ENCODE assay signal across 8 cellular contexts in genomic region chr2:239267411-239267941, GRCh38.
A peak's percentile ranks its signal among the peaks of the same experiment; 100 is the strongest.
DNase-seq lines count a peak whose midpoint lies in the region; ATAC-seq and TF ChIP-seq lines count a peak whose summit lies in the region.

No MANE protein-coding gene starts in this region.

- H3K9me3 ChIP-seq in esophagus squamous epithelium: no peaks in the 10 kb centered on the region
- peaks cover 2% of the 10 kb centered on the region for H3K9me3 ChIP-seq in trophoblast cell (ENCODE audit: insufficient read depth, low read depth, low read length)
- H3K9me3 ChIP-seq in transverse colon: no peaks in the 10 kb centered on the region

- peak overlapping the region; percentile 47 for H4K8ac ChIP-seq in trophoblast cell (ENCODE audit: low read depth, low read length)

- intact Hi-C loops in esophagus squamous epithelium (cut with DNase I): no loop called here
- intact Hi-C loops in transverse colon (cut with DNase I; ENCODE audit: low total_unique reads): no loop called here

- H4K12ac ChIP-seq in trophoblast cell (ENCODE audit: low read depth, low read length): no peak overlapping the region

- H3K4ac ChIP-seq in trophoblast cell (ENCODE audit: low read depth, low read length): peak overlapping the region; percentile 3

- peak overlapping the region; percentile 42 for H3K18ac ChIP-seq in trophoblast cell (ENCODE audit: low read length)

- H3K4me2 ChIP-seq in trophoblast cell (ENCODE audit: low read length): no peak overlapping the region

- peak overlapping the region; percentile 10 for H2BK5ac ChIP-seq in trophoblast cell (ENCODE audit: low read depth, low read length, poor library complexity)

- H3K27me3 ChIP-seq in esophagus squamous epithelium: no peaks in the 10 kb centered on the region
- no peaks in the 10 kb centered on the region for H3K27me3 ChIP-seq in trophoblast cell (ENCODE audit: insufficient read depth, low read length)
- H3K27me3 ChIP-seq in transverse colon: no peaks in the 10 kb centered on the region

- TF ChIP-seq CTCF in GM12875 (IDR thresholded peaks at IDR 0.05; ENCODE audit: borderline replicate concordance, insufficient read depth, low read depth, low read length) (peak; percentile 45), esophagus squamous epithelium (IDR thresholded peaks at IDR 0.05) (peak in 3 of 6 experiments; percentile 27 to 36 (median 32)), transverse colon (IDR thresholded peaks at IDR 0.05) (peak in 4 of 5 experiments; percentile 31 to 65 (median 40))

- no peak overlapping the region for H3K9ac ChIP-seq in trophoblast cell (ENCODE audit: low read length)

- H2AFZ ChIP-seq in trophoblast cell (ENCODE audit: insufficient read depth, low read length, poor library complexity): peak overlapping the region; percentile 30

- no peak overlapping the region for H3K4me3 ChIP-seq in GM12875 (ENCODE audit: low read depth, low read length)
- peak overlapping the region in 3 of 4 donors; percentile 16 to 55 (median 35) for H3K4me3 ChIP-seq in esophagus squamous epithelium
- no peak overlapping the region for H3K4me3 ChIP-seq in trophoblast cell (ENCODE audit: low read depth, low read length)
- H3K4me3 ChIP-seq in transverse colon: peak overlapping the region in 2 of 4 donors; percentile 13 to 27

- peak in 2 of 4 donors; percentile 27 to 73 for TF ChIP-seq POLR2A in esophagus squamous epithelium (IDR thresholded peaks at IDR 0.05)
- TF ChIP-seq POLR2A in transverse colon (IDR thresholded peaks at IDR 0.05): peak; percentile 74

- WGBS in esophagus squamous epithelium, 2 donors: 41 to 64% methylated on average over 6 to 13 of the region's 16 CpGs
- no CpG with 5 or more reads among the region's 16 CpGs for WGBS in trophoblast cell (ENCODE audit: extremely low coverage, insufficient coverage, insufficient read length)
- WGBS in transverse colon (ENCODE audit: low coverage in 1 of 2), 2 donors: 8 to 14% methylated on average over 2 to 16 of the region's 16 CpGs

- H3K4me1 ChIP-seq in esophagus squamous epithelium: peaks cover 40 to 86% (median 61%) of the 10 kb centered on the region in 3 donors
- H3K4me1 ChIP-seq in trophoblast cell (ENCODE audit: control insufficient read depth in 1 of 2, insufficient read depth in 2 of 2, low read length in 2 of 2): peaks cover 20 to 22% of the 10 kb centered on the region in 2 experiments
- H3K4me1 ChIP-seq in transverse colon: peaks cover 56 to 80% (median 69%) of the 10 kb centered on the region in 4 donors

- H3K36me3 ChIP-seq in esophagus squamous epithelium: no peaks in the 10 kb centered on the region
- H3K36me3 ChIP-seq in trophoblast cell (ENCODE audit: control insufficient read depth in 1 of 2, insufficient read depth in 2 of 2, low read length in 2 of 2): no peaks in the 10 kb centered on the region
- H3K36me3 ChIP-seq in transverse colon: no peaks in the 10 kb centered on the region

- peak; percentile 95 for ATAC-seq in HG02759 (IDR thresholded peaks at IDR 0.05; ENCODE audit: unreplicated experiment)

- no peak overlapping the region for H2AK5ac ChIP-seq in trophoblast cell (ENCODE audit: low read length)

- H3K23ac ChIP-seq in trophoblast cell (ENCODE audit: low read length): no peak overlapping the region

- peak overlapping the region; percentile 42 for H4K91ac ChIP-seq in trophoblast cell (ENCODE audit: low read depth, low read length)

- H3K27ac ChIP-seq in esophagus squamous epithelium (peak overlapping the region; percentile 68 to 90 (median 85)), trophoblast cell (ENCODE audit: low read depth, low read length) (peak overlapping the region; percentile 79), transverse colon (peak overlapping the region; percentile 86 to 92 (median 88))

- in situ Hi-C loops in transverse colon (cut with MboI; ENCODE audit: low pct_ligation_motif_present in 1 of 4, low pct_unique_long_range_greater_than_20kb in 1 of 4, low sequenced_read_pairs in 3 of 4): loop anchor here in 1 of 4 donors (25.0 kb wide), 1 partner anchor 620 kb away; no protein-coding TSS in a partner anchor

- peak; percentile 94 for DNase-seq in NOMO-1 treated with DMSO at 0.1 percent for 48 hours (lab: John Stamatoyannopoulos, UW; ENCODE audit: unreplicated experiment)
- DNase-seq in activated T-cell treated with anti-CD3 and anti-CD28 coated beads for 1 hour (ENCODE audit: low read depth): peak; percentile 82
- peak; percentile 68 for DNase-seq in esophagus squamous epithelium (lab: John Stamatoyannopoulos, UW)
- DNase-seq in trophoblast cell: peak; percentile 28 to 39
- peak; percentile 89 for DNase-seq in transverse colon
- DNase-seq in DMS153 treated with DMSO at 0.1 percent for 48 hours (lab: John Stamatoyannopoulos, UW; ENCODE audit: unreplicated experiment): no peak

- peak overlapping the region; percentile 5 for H2BK12ac ChIP-seq in trophoblast cell (ENCODE audit: low read length)

- H2BK120ac ChIP-seq in trophoblast cell (ENCODE audit: insufficient read depth, low read length, poor library complexity): peak overlapping the region; percentile 3

- no peaks in the 10 kb centered on the region for H3K79me2 ChIP-seq in trophoblast cell (ENCODE audit: control insufficient read depth, insufficient read depth, low read length, poor library complexity)

- TF ChIP-seq EP300 in transverse colon (IDR thresholded peaks at IDR 0.05; ENCODE audit: low read depth): no peak

- peaks cover 12% of the 10 kb centered on the region for H3K79me1 ChIP-seq in trophoblast cell (ENCODE audit: low read length)

- H3K14ac ChIP-seq in trophoblast cell (ENCODE audit: low read length): peak overlapping the region; percentile 25

Comparison
In these comparisons a context has a peak if more than half of its experiments do, and no peak if none do; other contexts are left out.
1. H3K4me3 ChIP-seq: peak in esophagus squamous epithelium (3 of 4); none in GM12875 (single experiment) and trophoblast cell (single experiment).
2. Peak in every context shown above with its lines, with median percentiles within 50 percentile points of each other: H3K27ac ChIP-seq.